11 cellular contexts compared by ENCODE assay signal in genomic region chrX:153377727-153378126, GRCh38. TPM values are rescaled to one million over a fixed set of nuclear protein-coding genes. Genes with fewer than 3 reads are reported as not detected.
"Had no signal": no experiment of that assay in that cellular context is flagged by ENCODE, and none has a peak within 500 bp of the region (broad histone marks: within the 10 kb centered on the region; RNA-seq: fewer than 3 reads in every experiment).

No MANE protein-coding gene starts in this region.

- H3K36me3 ChIP-seq: HAP-1 had no signal

- H3K4me1 ChIP-seq: HAP-1 had no signal

- H3K4me1 Mint-ChIP-seq: IgD-negative memory B cell had no signal

- H3K9me3 ChIP-seq: HAP-1 had no signal

- DNase-seq: GM23248, GOT3, H7, KBM-7 had no signal

- H3K27ac ChIP-seq: GM23248, HL-60 had no signal

- FAIRE-seq: HepG2 had no signal

- ATAC-seq: HCT116, HepG2 had no signal

- H3K4me3 ChIP-seq: GM23248, HAP-1 had no signal

- H3K27ac Mint-ChIP-seq: IgD-negative memory B cell had no signal

- H3K4me3 Mint-ChIP-seq: IgD-negative memory B cell had no signal

RNA-seq across cellular contexts. Expression of gene PNMA6E, which starts 23.4 kb away (rescaled TPM):
- total RNA-seq: GM23248, H4, H7, HepG2 had no signal

RNA-seq across cellular contexts. Expression of gene ZFP92, which starts 33.5 kb away (rescaled TPM):
- total RNA-seq: H4, H7 had no signal

RNA-seq across cellular contexts. Expression of gene PNMA6F, which starts 56.2 kb away (rescaled TPM):
- total RNA-seq: GM23248, H4, H7, HepG2, HT1080 had no signal
